1 cellular context compared by ENCODE assay signal in the genomic region with DNA sequence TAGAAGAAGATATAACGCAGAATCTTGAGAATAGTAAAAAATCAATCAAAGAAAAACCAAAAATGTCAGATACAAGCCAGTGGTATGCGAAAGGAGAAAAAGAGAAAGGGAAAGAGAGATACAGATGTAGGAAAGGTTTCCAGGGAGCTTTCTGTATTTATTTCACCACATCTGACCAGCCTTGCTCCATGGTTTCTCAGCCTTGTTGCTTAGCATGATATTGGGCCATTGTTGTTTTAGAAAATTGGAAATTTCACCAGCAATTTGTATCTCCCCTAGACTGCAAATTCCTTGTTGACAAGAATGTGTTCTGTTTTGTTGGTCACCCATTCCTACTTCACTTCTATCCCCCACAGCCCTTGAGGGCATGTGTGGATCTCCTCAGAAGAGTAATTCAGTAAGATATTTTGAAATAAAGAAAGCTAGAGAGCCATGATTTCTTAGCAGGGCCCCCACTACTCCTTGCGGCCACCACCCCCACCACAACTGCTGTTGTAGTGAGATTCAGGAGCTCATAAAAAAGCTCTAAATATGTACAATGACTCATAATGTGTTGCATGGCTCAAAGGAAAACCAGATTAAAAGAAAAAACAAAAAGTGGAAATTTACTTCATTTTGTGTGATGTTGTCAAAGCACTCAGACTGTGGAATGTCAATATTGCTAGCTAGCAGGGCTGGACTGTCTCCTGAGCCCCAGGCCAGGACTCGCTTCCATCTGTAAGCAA.
TF ChIP-seq lines count a peak whose summit lies in the region.

No MANE protein-coding gene starts in this region.

TF ChIP-seq in IMR-90, 13 proteins besides CTCF, POLR2A, EP300 and RAD21:
- TF ChIP-seq FOS (IDR thresholded peaks at IDR 0.05; ENCODE audit: low read depth, low read length) = no peak
- no peak for TF ChIP-seq MAFK (IDR thresholded peaks at IDR 0.05; ENCODE audit: low read depth, low read length)
- TF ChIP-seq RFX5 (IDR thresholded peaks at IDR 0.05; ENCODE audit: low read depth, low read length) = no peak
- TF ChIP-seq RCOR1 (IDR thresholded peaks at IDR 0.05; ENCODE audit: insufficient replicate concordance, low read length) = no peak
- TF ChIP-seq CEBPB (IDR thresholded peaks at IDR 0.05; ENCODE audit: low read depth, low read length) = no peak
- TF ChIP-seq, protein P1, sequence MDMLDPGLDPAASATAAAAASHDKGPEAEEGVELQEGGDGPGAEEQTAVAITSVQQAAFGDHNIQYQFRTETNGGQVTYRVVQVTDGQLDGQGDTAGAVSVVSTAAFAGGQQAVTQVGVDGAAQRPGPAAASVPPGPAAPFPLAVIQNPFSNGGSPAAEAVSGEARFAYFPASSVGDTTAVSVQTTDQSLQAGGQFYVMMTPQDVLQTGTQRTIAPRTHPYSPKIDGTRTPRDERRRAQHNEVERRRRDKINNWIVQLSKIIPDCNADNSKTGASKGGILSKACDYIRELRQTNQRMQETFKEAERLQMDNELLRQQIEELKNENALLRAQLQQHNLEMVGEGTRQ (IDR thresholded peaks at IDR 0.05; ENCODE audit: low read depth, low read length) = no peak
- no peak for TF ChIP-seq CHD1 (IDR thresholded peaks at IDR 0.05; ENCODE audit: low read depth, low read length)
- no peak for TF ChIP-seq MAZ (IDR thresholded peaks at IDR 0.05; ENCODE audit: borderline replicate concordance, low read depth, low read length)
- no peak for TF ChIP-seq BHLHE40 (IDR thresholded peaks at IDR 0.05; ENCODE audit: low read depth, low read length)
TF ChIP-seq in IMR-90: peak in this region for 0.
